Comparison of ENCODE assay signal across 2 cellular contexts in genomic region chr7:50752422-50752821, GRCh38.
TF ChIP-seq lines count a peak whose summit lies in the region.

No MANE protein-coding gene starts in this region.

TF ChIP-seq in GM23338, 12 proteins besides CTCF, POLR2A, EP300 and RAD21:
- TF ChIP-seq ZNF331 (CRISPR knock-in tag; IDR thresholded peaks at IDR 0.05; ENCODE audit: low read depth) (no peak), ETS1 (IDR thresholded peaks at IDR 0.05) (no peak), POLR2AphosphoS5 (IDR thresholded peaks at IDR 0.05; ENCODE audit: low read depth) (no peak), ZNF462 (CRISPR knock-in tag; IDR thresholded peaks at IDR 0.05) (no peak), EZH2phosphoT487 (IDR thresholded peaks at IDR 0.05; ENCODE audit: unreplicated experiment) (no peak), STAT1 (IDR thresholded peaks at IDR 0.05; ENCODE audit: unreplicated experiment) (no peak), EZH2 (IDR thresholded peaks at IDR 0.05; ENCODE audit: low read depth, unreplicated experiment) (no peak), JUNB (IDR thresholded peaks at IDR 0.05; ENCODE audit: unreplicated experiment) (no peak), ZNF114 (CRISPR knock-in tag; IDR thresholded peaks at IDR 0.05) (no peak)

TF ChIP-seq in H1, 55 proteins besides CTCF, POLR2A, EP300 and RAD21:
- TF ChIP-seq CHD2 (IDR thresholded peaks at IDR 0.05; ENCODE audit: low read length) = no peak
- TF ChIP-seq TEAD4 (IDR thresholded peaks at IDR 0.05; ENCODE audit: low read depth, low read length) = peak; percentile 66; the same call in 1 of the 2 replicates
